ENCODE assay signal across 16 cellular contexts in the genomic region with DNA sequence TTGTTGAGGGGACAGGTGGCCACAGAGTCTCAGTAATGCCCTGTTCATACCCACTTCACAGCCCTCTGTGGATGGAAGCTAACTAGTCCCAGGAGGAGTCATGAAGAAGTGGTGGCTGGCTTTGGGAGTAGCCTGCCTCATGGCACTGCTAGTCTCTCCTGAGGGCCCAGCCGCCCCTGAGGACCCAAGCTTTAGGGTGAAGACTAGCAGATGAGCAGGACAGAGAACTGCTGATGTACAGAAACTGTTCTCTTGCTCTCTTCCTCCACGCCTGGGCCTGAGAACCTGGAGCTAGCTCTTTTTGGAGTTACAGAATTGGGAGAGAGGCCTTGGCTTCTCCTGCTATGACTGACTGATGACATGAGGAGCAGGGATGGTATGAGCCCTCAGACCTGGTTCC.
DNase-seq lines count a peak whose midpoint lies in the region; ATAC-seq and TF ChIP-seq lines count a peak whose summit lies in the region.
"Had no signal": no experiment of that assay in that cellular context is flagged by ENCODE, and none has a peak within 500 bp of the region (broad histone marks: within the 10 kb centered on the region; RNA-seq: fewer than 3 reads in every experiment).

No MANE protein-coding gene starts in this region.

- WGBS in lung, 2 donors, result 87 to 90% methylated on average over 2 of the region's 2 CpGs

- TF ChIP-seq POLR2A in HCT116 (IDR thresholded peaks at IDR 0.05; ENCODE audit: borderline replicate concordance, extremely low read depth, insufficient read depth, insufficient read length), result no peak

- peaks cover 14% of the 10 kb centered on the region; the same call in 1 of the 2 replicates for H3K27me3 ChIP-seq in HCT116 (ENCODE audit: insufficient read depth, low read length)
- no peaks in the 10 kb centered on the region for H3K27me3 ChIP-seq in lung (ENCODE audit: control insufficient read depth, insufficient read depth)
- no peaks in the 10 kb centered on the region for H3K27me3 ChIP-seq in HAP-1 (ENCODE audit: low read depth)

- CTCF ChIA-PET in HCT116 (lab: Charles Lee), result no interaction called here

- no peaks in the 10 kb centered on the region for H3K79me2 ChIP-seq in HCT116 (ENCODE audit: insufficient read depth, low read length)

- no peaks in the 10 kb centered on the region for H3K36me3 ChIP-seq in HCT116 (ENCODE audit: control insufficient read depth in 1 of 2, insufficient read depth in 2 of 2, low read length in 2 of 2)
- no peaks in the 10 kb centered on the region for H3K36me3 ChIP-seq in lung (ENCODE audit: control insufficient read depth in 2 of 2, insufficient read depth in 2 of 2, low read length in 2 of 2)
- no peaks in the 10 kb centered on the region for H3K36me3 ChIP-seq in HAP-1 (replicated peaks)
- H3K36me3 ChIP-seq: BLaER1 treated with 17β-estradiol and CSF1 and Interleukin-3, amounts not matched to agents 10 nM and 100 nM had no signal

- TF ChIP-seq RAD21 in HCT116 (IDR thresholded peaks at IDR 0.05; ENCODE audit: low read depth), result no peak

- no peak overlapping the region for H2AFZ ChIP-seq in HCT116 (ENCODE audit: low read depth, low read length, poor library complexity, severe bottlenecking)

- no peak for TF ChIP-seq CTCF in HCT116 (IDR thresholded peaks at IDR 0.05 in 2 of 3, conservative IDR thresholded peaks at IDR 0.05 in 1 of 3; ENCODE audit: borderline replicate concordance in 1 of 3, insufficient read depth in 1 of 3, low read depth in 2 of 3, low read length in 2 of 3)
- TF ChIP-seq CTCF in lung (IDR thresholded peaks at IDR 0.05; ENCODE audit: control extremely low read depth, extremely low read depth), result no peak
- TF ChIP-seq CTCF in omental fat pad (IDR thresholded peaks at IDR 0.05), result no peak

- RAD21 ChIA-PET in HCT116 (lab: Charles Lee; ENCODE audit: low non-redundant PET in 1 of 2, low total read pairs in 2 of 2, uncharacterized antibody in 2 of 2, unreplicated experiment in 2 of 2), result no interaction called here

- no peaks in the 10 kb centered on the region for H3K9me2 ChIP-seq in HCT116 (ENCODE audit: insufficient read depth)

- POLR2A ChIA-PET in HCT116 (lab: Charles Lee), result no interaction called here

- in situ Hi-C loops in HAP-1 (cut with MboI; ENCODE audit: low sequenced_read_pairs), result no loop called here

- ATAC-seq in HCT116 (no peak), lung (ENCODE audit: insufficient read depth, low FRiP score) (no peak), omental fat pad (ENCODE audit: low FRiP score) (peak; percentile 11)
- ATAC-seq: A549; CD8-positive, alpha-beta T cell had no signal

- intact Hi-C loops in HCT116 (cut with micrococcal nuclease), result loop anchor here (5.0 kb wide), 1 partner anchor 49 kb away; no protein-coding TSS in a partner anchor

- H3K4me3 ChIP-seq in HCT116 (replicated peaks in 1 of 2; ENCODE audit: low read depth in 1 of 2, low read length in 2 of 2) (no peak overlapping the region), lung (no peak overlapping the region), HAP-1 (no peak overlapping the region)
- H3K4me3 ChIP-seq: A549; BLaER1 treated with 17β-estradiol and CSF1 and Interleukin-3, amounts not matched to agents 10 nM and 100 nM had no signal

- DNase-seq in HCT116 (ENCODE audit: low read depth, low spot score) (no peak), lung (ENCODE audit: low spot score) (peak; percentile 14), omental fat pad (ENCODE audit: low spot score) (no peak), HAP-1 (ENCODE audit: low spot score in 2 of 2) (no peak), superior temporal gyrus (ENCODE audit: extremely low spot score) (no peak)
- DNase-seq: AML-193; Caco-2; Calu3; CD4-positive, alpha-beta T cell; CD8-positive, alpha-beta T cell; DMS79 treated with DMSO at 0.1 percent for 48 hours; GF-D8 had no signal

- no TSS peak for BruUV-seq in HCT116 (replicated peaks; lab: Mats Ljungman, UMichigan)

- no peak overlapping the region for H3K9ac ChIP-seq in HCT116 (ENCODE audit: low read length)
- H3K9ac ChIP-seq: BLaER1 treated with 17β-estradiol and CSF1 and Interleukin-3, amounts not matched to agents 10 nM and 100 nM had no signal

- H3K4me1 ChIP-seq in HCT116 (ENCODE audit: control insufficient read depth in 1 of 2, insufficient read depth in 2 of 2, low read length in 2 of 2) (peaks cover 0 to 4% of the 10 kb centered on the region in 2 experiments; a peak in 1 of 4 replicates), lung (ENCODE audit: control insufficient read depth in 2 of 2, insufficient read depth in 2 of 2, low read length in 2 of 2) (peaks cover 0 to 8% of the 10 kb centered on the region in 2 donors), HAP-1 (no peaks in the 10 kb centered on the region)
- H3K4me1 ChIP-seq: A549, Caco-2 had no signal

- no peak overlapping the region for H3K4me2 ChIP-seq in HCT116 (ENCODE audit: low read length)
- H3K4me2 ChIP-seq: A549 had no signal

- no peaks in the 10 kb centered on the region for H4K20me1 ChIP-seq in HCT116 (ENCODE audit: insufficient read depth)

- H3K27ac ChIP-seq in HCT116 (ENCODE audit: low read depth, low read length), result no peak overlapping the region
- H3K27ac ChIP-seq in lung (ENCODE audit: low read depth in 1 of 2, low read length in 1 of 2), result no peak overlapping the region
- H3K27ac ChIP-seq: 22Rv1; A549; BLaER1 treated with 17β-estradiol and CSF1 and Interleukin-3, amounts not matched to agents 10 nM and 100 nM; C4-2B had no signal

- H3K9me3 ChIP-seq in HCT116 (ENCODE audit: control insufficient read depth in 1 of 2, insufficient read depth in 1 of 2, low read depth in 1 of 2, low read length in 2 of 2) (no peaks in the 10 kb centered on the region), lung (ENCODE audit: control insufficient read depth in 2 of 2, insufficient read depth in 1 of 2, low read length in 1 of 2) (no peaks in the 10 kb centered on the region), HAP-1 (no peaks in the 10 kb centered on the region)
- H3K9me3 ChIP-seq: A549, Caco-2 had no signal

TF ChIP-seq in HCT116, 20 proteins besides CTCF, POLR2A, EP300 and RAD21:
- TF ChIP-seq ZFX (IDR thresholded peaks at IDR 0.05) (0 out of 2 replicates have a peak, but pooled peaks have one; percentile 10), JUND (IDR thresholded peaks at IDR 0.05) (no peak)
